Comparison of ENCODE assay signal across 14 cellular contexts in genomic region chr14:73566431-73566830, GRCh38. TPM values are rescaled to one million over a fixed set of nuclear protein-coding genes. Genes with fewer than 3 reads are reported as not detected.
DNase-seq lines count a peak whose midpoint lies in the region; ATAC-seq, FAIRE-seq and TF ChIP-seq lines count a peak whose summit lies in the region.
"Not testable (repeated sequence)": the region's sequence is repeated elsewhere in the genome, so short reads cannot be mapped to it uniquely, and the experiment has no call there.
"Had no signal": no experiment of that assay in that cellular context is flagged by ENCODE, and none has a peak within 500 bp of the region (broad histone marks: within the 10 kb centered on the region; RNA-seq: fewer than 3 reads in every experiment).

No MANE protein-coding gene starts in this region.

- TF ChIP-seq CTCF in coronary artery (IDR thresholded peaks at IDR 0.05); HepG2 (CRISPR knock-in tag; IDR thresholded peaks at IDR 0.05); sigmoid colon (IDR thresholded peaks at IDR 0.05): not testable (repeated sequence)

- H2AFZ ChIP-seq in HepG2 (ENCODE audit: low read length), result not testable (repeated sequence)

- not testable (repeated sequence) for DNase-seq in activated CD4-positive, alpha-beta T cell treated with anti-CD3 and anti-CD28 coated beads, Interleukin-2, amount 10 ng/mL, durations not matched to agents 7 days and 5 days; activated T-cell treated with anti-CD3 and anti-CD28 coated beads, Interleukin-2, amount 50 U/mL, for 4 hours; coronary artery (ENCODE audit: low spot score); HepG2 (ENCODE audit: low spot score); sigmoid colon

- TF ChIP-seq RAD21 in HepG2 (CRISPR knock-in tag; IDR thresholded peaks at IDR 0.05), result not testable (repeated sequence)

- H3K9me3 Mint-ChIP-seq in activated CD4-positive, alpha-beta T cell treated with anti-CD3 and anti-CD28 coated beads, Interleukin-2, amount 10 ng/mL, durations not matched to agents 7 days and 5 days, result peaks cover 11% of the 10 kb centered on the region
- H3K9me3 Mint-ChIP-seq in activated T-cell treated with anti-CD3 and anti-CD28 coated beads, Interleukin-2, amount 50 U/mL, for 4 hours, result peaks cover 12% of the 10 kb centered on the region

- POLR2A ChIA-PET in activated CD4-positive, alpha-beta T cell treated with anti-CD3 and anti-CD28 coated beads, Interleukin-2, amount 10 ng/mL, durations not matched to agents 7 days and 5 days (lab: Charles Lee), result not testable (repeated sequence)
- POLR2A ChIA-PET in HepG2 (lab: Yijun Ruan, JAX), result interaction anchor here (6.4 kb wide), 1 partner anchor 29 kb away, joined by 108 read pairs; the partner anchor contains the start of gene ACOT1

- in situ Hi-C loops in HepG2 (cut with HindIII; ENCODE audit: extremely low pct_ligation_motif_present, low pct_unique_long_range_greater_than_20kb), result not testable (repeated sequence)

- WGBS in HepG2 (ENCODE audit: low lambda C conversion rate), result no CpG with 5 or more reads among the region's 18 CpGs
- WGBS in sigmoid colon, 2 donors, result 92 to 96% methylated on average over 18 of the region's 18 CpGs

- intact Hi-C loops in HepG2 (cut with micrococcal nuclease; ENCODE audit: unreplicated experiment) (loop anchor here (10.0 kb wide), 1 partner anchor 52 kb away; no protein-coding TSS in a partner anchor), sigmoid colon (cut with DNase I) (loop anchor here (5.0 kb wide), 2 partner anchors 39 to 59 kb away; no protein-coding TSS in a partner anchor)

- H3K27ac ChIP-seq in coronary artery; HepG2 (ENCODE audit: extremely low read length, insufficient read depth, low read length): not testable (repeated sequence)
- H3K27ac ChIP-seq in sigmoid colon, result peak overlapping the region; percentile 86 to 97 (median 92)

- CTCF ChIA-PET in activated CD4-positive, alpha-beta T cell treated with anti-CD3 and anti-CD28 coated beads, Interleukin-2, amount 10 ng/mL, durations not matched to agents 7 days and 5 days (lab: Charles Lee), result interaction anchor here (0.7 to 1.5 kb wide), 4 partner anchors 44 to 338 kb away, joined by 3 to 4 read pairs (median 3); no protein-coding TSS in a partner anchor
- CTCF ChIA-PET in HepG2 (lab: Yijun Ruan, JAX; ENCODE audit: low intra/inter-chr PET ratio, low total read pairs), result not testable (repeated sequence)

- not testable (repeated sequence) for FAIRE-seq in HepG2 (lab: Jason Lieb, UNC)

- H3K27me3 Mint-ChIP-seq in activated CD4-positive, alpha-beta T cell treated with anti-CD3 and anti-CD28 coated beads, Interleukin-2, amount 10 ng/mL, durations not matched to agents 7 days and 5 days; activated T-cell treated with anti-CD3 and anti-CD28 coated beads, Interleukin-2, amount 50 U/mL, for 4 hours (ENCODE audit: low read depth): not testable (repeated sequence)

- not testable (repeated sequence) for H3K36me3 ChIP-seq in HepG2 (replicated peaks in 1 of 2; ENCODE audit: control insufficient read depth in 1 of 2, insufficient read depth in 2 of 2, low read length in 2 of 2); sigmoid colon

- H4K20me1 ChIP-seq in HepG2 (ENCODE audit: insufficient read depth, low read length), result not testable (repeated sequence)

- H3K36me3 Mint-ChIP-seq in activated CD4-positive, alpha-beta T cell treated with anti-CD3 and anti-CD28 coated beads, Interleukin-2, amount 10 ng/mL, durations not matched to agents 7 days and 5 days (ENCODE audit: low read depth), result peaks cover 36% of the 10 kb centered on the region
- peaks cover 24% of the 10 kb centered on the region for H3K36me3 Mint-ChIP-seq in activated T-cell treated with anti-CD3 and anti-CD28 coated beads, Interleukin-2, amount 50 U/mL, for 4 hours (ENCODE audit: insufficient read depth)

- not testable (repeated sequence) for H3K27me3 ChIP-seq in HepG2 (ENCODE audit: control insufficient read depth in 1 of 2, insufficient read depth in 2 of 2, low read length in 2 of 2); sigmoid colon

- H3K9ac ChIP-seq in HepG2 (ENCODE audit: insufficient read depth, low read depth, low read length), result not testable (repeated sequence)

- peak overlapping the region; percentile 87 for H3K4me3 ChIP-seq in coronary artery
- not testable (repeated sequence) for H3K4me3 ChIP-seq in HepG2 (replicated peaks in 1 of 3; ENCODE audit: insufficient read depth in 1 of 3, low read depth in 2 of 3, low read length in 3 of 3); sigmoid colon

- not testable (repeated sequence) for H3K4me2 ChIP-seq in HepG2 (ENCODE audit: low read depth, low read length)

- BruUV-seq in HepG2 (replicated peaks; lab: Mats Ljungman, UMichigan), result not testable (repeated sequence)

- not testable (repeated sequence) for H3K4me3 Mint-ChIP-seq in activated CD4-positive, alpha-beta T cell treated with anti-CD3 and anti-CD28 coated beads, Interleukin-2, amount 10 ng/mL, durations not matched to agents 7 days and 5 days
- peak overlapping the region; percentile 95 for H3K4me3 Mint-ChIP-seq in activated T-cell treated with anti-CD3 and anti-CD28 coated beads, Interleukin-2, amount 50 U/mL, for 4 hours

- not testable (repeated sequence) for TF ChIP-seq POLR2A in HepG2 (IDR thresholded peaks at IDR 0.05; ENCODE audit: insufficient read depth in 1 of 2, low read depth in 2 of 2, low read length in 2 of 2); sigmoid colon (IDR thresholded peaks at IDR 0.05)

- H3K4me1 Mint-ChIP-seq in activated CD4-positive, alpha-beta T cell treated with anti-CD3 and anti-CD28 coated beads, Interleukin-2, amount 10 ng/mL, durations not matched to agents 7 days and 5 days, result peaks cover 43% of the 10 kb centered on the region
- peaks cover 53% of the 10 kb centered on the region for H3K4me1 Mint-ChIP-seq in activated T-cell treated with anti-CD3 and anti-CD28 coated beads, Interleukin-2, amount 50 U/mL, for 4 hours (ENCODE audit: low read depth)

- H3K4me1 ChIP-seq in HepG2 (ENCODE audit: insufficient read depth, low read length) (peaks cover 28% of the 10 kb centered on the region), sigmoid colon (peaks cover 0 to 36% (median 6%) of the 10 kb centered on the region in 4 donors)

- not testable (repeated sequence) for H3K9me3 ChIP-seq in HepG2 (ENCODE audit: low read length); sigmoid colon

- TF ChIP-seq EP300 in HepG2 (IDR thresholded peaks at IDR 0.05; ENCODE audit: low read depth in 2 of 2, low read length in 2 of 2); HepG2 (CRISPR knock-in tag; IDR thresholded peaks at IDR 0.05; ENCODE audit: borderline replicate concordance); sigmoid colon (IDR thresholded peaks at IDR 0.05): not testable (repeated sequence)

- H3K79me2 ChIP-seq in HepG2 (ENCODE audit: insufficient read depth, low read length), result peaks cover 25% of the 10 kb centered on the region

- peak overlapping the region; percentile 36 for H3K27ac Mint-ChIP-seq in activated CD4-positive, alpha-beta T cell treated with anti-CD3 and anti-CD28 coated beads, Interleukin-2, amount 10 ng/mL, durations not matched to agents 7 days and 5 days

- ATAC-seq in activated T-cell treated with anti-CD3 and anti-CD28 coated beads, Interleukin-2, amount 50 U/mL, for 4 hours; HepG2: not testable (repeated sequence)

RNA-seq across cellular contexts. Expression of gene ACOT2, which starts 2.6 kb away (rescaled TPM):
- 10 to 100 TPM; 11.0 to 13.2 TPM for total RNA-seq in activated CD4-positive, alpha-beta T cell treated with anti-CD3 and anti-CD28 coated beads, Interleukin-2, amount 10 ng/mL, durations not matched to agents 7 days and 5 days
- total RNA-seq in activated T-cell treated with anti-CD3 and anti-CD28 coated beads, Interleukin-2, amount 50 U/mL, for 4 hours, result 10 to 100 TPM in 2 of 3 donors, 1 to 10 TPM in 1; 7.2 to 11.4 (median 10.7) TPM
- total RNA-seq in HepG2 (2016; rRNA removed; fragmentation: Illumina TruSeq; extraction: Trizol) (110 and 124 TPM in 2 replicates), sigmoid colon (100 to 1,000 TPM in 2 of 4 donors, 10 to 100 TPM in 2; 44.7 to 125 (median 99.0) TPM)
- total RNA-seq in HepG2 (2016; cell fraction: cytosol; rRNA removed; fragmentation: Illumina TruSeq; extraction: Trizol; ENCODE audit: low read depth), result 14.7 and 17.6 TPM in 2 replicates
- 109 and 116 TPM in 2 replicates for total RNA-seq in HepG2 (2016; cell fraction: insoluble cytoplasmic fraction; rRNA removed; fragmentation: Illumina TruSeq; extraction: Trizol)
- total RNA-seq in HepG2 (2016; cell fraction: membrane; rRNA removed; fragmentation: Illumina TruSeq; extraction: Trizol), result 22.3 and 24.6 TPM in 2 replicates
- 40.8 and 48.3 TPM in 2 replicates for total RNA-seq in HepG2 (2016; cell fraction: nucleus; rRNA removed; fragmentation: Illumina TruSeq; extraction: Trizol)
- polyA plus RNA-seq in HepG2 (2011; rRNA removed) (60.0 and 71.6 TPM in 2 replicates), sigmoid colon (10 to 100 TPM; 19.2 to 36.8 (median 22.9) TPM)
- 93.9 and 113 TPM in 2 replicates for polyA plus RNA-seq in HepG2 (2011; cell fraction: cytosol; rRNA removed)
- 64.7 and 68.1 TPM in 2 replicates for polyA plus RNA-seq in HepG2 (2011; cell fraction: nucleus; rRNA removed)
- 59.4 and 64.3 TPM in 2 replicates for polyA plus RNA-seq in HepG2 (2012)
- polyA plus RNA-seq in HepG2 (2016; cell fraction: cytosol; fragmentation: Illumina TruSeq; extraction: Trizol; ENCODE audit: low read depth), result 14.7 and 14.8 TPM in 2 replicates
- 89.8 and 98.1 TPM in 2 replicates for polyA plus RNA-seq in HepG2 (2016; cell fraction: insoluble cytoplasmic fraction; fragmentation: Illumina TruSeq; extraction: Trizol; ENCODE audit: low read depth)
- polyA plus RNA-seq in HepG2 (2016; cell fraction: membrane; fragmentation: Illumina TruSeq; extraction: Trizol; ENCODE audit: low read depth), result 16.3 and 17.4 TPM in 2 replicates
- 58.3 and 63.3 TPM in 2 replicates for polyA plus RNA-seq in HepG2 (2016; cell fraction: nucleus; fragmentation: Illumina TruSeq; extraction: Trizol; ENCODE audit: insufficient read depth, low read depth)
- 20.5 and 68.0 TPM in 2 replicates for polyA minus RNA-seq in HepG2 (2011; rRNA and poly(A)+ RNA removed; ENCODE audit: low replicate concordance)
- polyA minus RNA-seq in HepG2 (2011; cell fraction: cytosol; rRNA and poly(A)+ RNA removed), result 34.6 and 41.1 TPM in 2 replicates
- polyA minus RNA-seq in HepG2 (2011; cell fraction: nucleus; rRNA and poly(A)+ RNA removed), result 26.5 and 28.0 TPM in 2 replicates

RNA-seq across cellular contexts. Expression of gene HEATR4, which starts 7.7 kb away (rescaled TPM):
- not detected for total RNA-seq in activated CD4-positive, alpha-beta T cell treated with anti-CD3 and anti-CD28 coated beads, Interleukin-2, amount 10 ng/mL, durations not matched to agents 7 days and 5 days
- total RNA-seq in activated T-cell treated with anti-CD3 and anti-CD28 coated beads, Interleukin-2, amount 50 U/mL, for 4 hours, result not detected
- 0.22 TPM in 1 of 2 replicates, not detected in the other for total RNA-seq in HepG2 (2016; rRNA removed; fragmentation: Illumina TruSeq; extraction: Trizol)
- 0.09 TPM in 1 of 2 replicates, not detected in the other for total RNA-seq in HepG2 (2016; cell fraction: cytosol; rRNA removed; fragmentation: Illumina TruSeq; extraction: Trizol; ENCODE audit: low read depth)
- 0.04 and 0.17 TPM in 2 replicates for total RNA-seq in HepG2 (2016; cell fraction: insoluble cytoplasmic fraction; rRNA removed; fragmentation: Illumina TruSeq; extraction: Trizol)
- total RNA-seq in HepG2 (2016; cell fraction: membrane; rRNA removed; fragmentation: Illumina TruSeq; extraction: Trizol), result 0.06 TPM in 1 of 2 replicates, not detected in the other
- total RNA-seq in HepG2 (2016; cell fraction: nucleus; rRNA removed; fragmentation: Illumina TruSeq; extraction: Trizol), result 0.40 TPM in 1 of 2 replicates, not detected in the other
- 0.08 TPM in 1 of 2 replicates, not detected in the other for polyA plus RNA-seq in HepG2 (2011; rRNA removed)
- polyA plus RNA-seq in HepG2 (2011; cell fraction: cytosol; rRNA removed), result 0.01 TPM in 2 replicates
- polyA plus RNA-seq in HepG2 (2011; cell fraction: nucleus; rRNA removed), result 0.14 and 0.17 TPM in 2 replicates
- polyA plus RNA-seq in HepG2 (2012), result 1.6 and 1.9 TPM in 2 replicates
- not detected in 2 replicates for polyA plus RNA-seq in HepG2 (2016; cell fraction: cytosol; fragmentation: Illumina TruSeq; extraction: Trizol; ENCODE audit: low read depth)
- polyA plus RNA-seq in HepG2 (2016; cell fraction: insoluble cytoplasmic fraction; fragmentation: Illumina TruSeq; extraction: Trizol; ENCODE audit: low read depth), result not detected in 2 replicates
- not detected in 2 replicates for polyA plus RNA-seq in HepG2 (2016; cell fraction: membrane; fragmentation: Illumina TruSeq; extraction: Trizol; ENCODE audit: low read depth)
- 0.25 TPM in 1 of 2 replicates, not detected in the other for polyA plus RNA-seq in HepG2 (2016; cell fraction: nucleus; fragmentation: Illumina TruSeq; extraction: Trizol; ENCODE audit: insufficient read depth, low read depth)
- 0.20 and 0.58 TPM in 2 replicates for polyA minus RNA-seq in HepG2 (2011; rRNA and poly(A)+ RNA removed; ENCODE audit: low replicate concordance)
- polyA minus RNA-seq in HepG2 (2011; cell fraction: cytosol; rRNA and poly(A)+ RNA removed), result not detected in 2 replicates
- 1.1 and 1.2 TPM in 2 replicates for polyA minus RNA-seq in HepG2 (2011; cell fraction: nucleus; rRNA and poly(A)+ RNA removed)
- total RNA-seq in sigmoid colon, result 1 to 10 TPM in 1 of 4 donors, under 1 TPM in 2, not detected in 1; 0.28 to 1.2 (median 0.49) TPM
- under 1 TPM in 1 of 3 donors, not detected in 2; 0.03 TPM for polyA plus RNA-seq in sigmoid colon
- total RNA-seq: A172, A673, Calu3, G401, H4 had no signal
- polyA plus RNA-seq: BJ had no signal

RNA-seq across cellular contexts. Expression of gene ACOT4, which starts 25.2 kb away (rescaled TPM):
- total RNA-seq in activated CD4-positive, alpha-beta T cell treated with anti-CD3 and anti-CD28 coated beads, Interleukin-2, amount 10 ng/mL, durations not matched to agents 7 days and 5 days, result 1 to 10 TPM; 1.4 to 1.6 TPM
- total RNA-seq in activated T-cell treated with anti-CD3 and anti-CD28 coated beads, Interleukin-2, amount 50 U/mL, for 4 hours, result 1 to 10 TPM; 2.3 to 3.6 (median 3.0) TPM
- total RNA-seq in HepG2 (2016; rRNA removed; fragmentation: Illumina TruSeq; extraction: Trizol) (0.04 TPM in 1 of 2 replicates, not detected in the other), sigmoid colon (1 to 10 TPM in 1 of 4 donors, under 1 TPM in 3; 0.33 to 2.2 (median 0.45) TPM)
- total RNA-seq in HepG2 (2016; cell fraction: cytosol; rRNA removed; fragmentation: Illumina TruSeq; extraction: Trizol; ENCODE audit: low read depth), result not detected in 2 replicates
- 0.04 TPM in 1 of 2 replicates, not detected in the other for total RNA-seq in HepG2 (2016; cell fraction: insoluble cytoplasmic fraction; rRNA removed; fragmentation: Illumina TruSeq; extraction: Trizol)
- total RNA-seq in HepG2 (2016; cell fraction: membrane; rRNA removed; fragmentation: Illumina TruSeq; extraction: Trizol), result not detected in 2 replicates
- total RNA-seq in HepG2 (2016; cell fraction: nucleus; rRNA removed; fragmentation: Illumina TruSeq; extraction: Trizol), result not detected in 2 replicates
- polyA plus RNA-seq in HepG2 (2011; rRNA removed) (0.05 TPM in 1 of 2 replicates, not detected in the other), sigmoid colon (1 to 10 TPM; 2.2 to 3.7 (median 3.6) TPM)
- 0.03 and 0.05 TPM in 2 replicates for polyA plus RNA-seq in HepG2 (2011; cell fraction: cytosol; rRNA removed)
- polyA plus RNA-seq in HepG2 (2011; cell fraction: nucleus; rRNA removed), result 0.16 TPM in 1 of 2 replicates, not detected in the other
- 0.07 and 0.08 TPM in 2 replicates for polyA plus RNA-seq in HepG2 (2012)
- polyA plus RNA-seq in HepG2 (2016; cell fraction: cytosol; fragmentation: Illumina TruSeq; extraction: Trizol; ENCODE audit: low read depth), result not detected in 2 replicates
- polyA plus RNA-seq in HepG2 (2016; cell fraction: insoluble cytoplasmic fraction; fragmentation: Illumina TruSeq; extraction: Trizol; ENCODE audit: low read depth), result not detected in 2 replicates
- 0.07 TPM in 1 of 2 replicates, not detected in the other for polyA plus RNA-seq in HepG2 (2016; cell fraction: membrane; fragmentation: Illumina TruSeq; extraction: Trizol; ENCODE audit: low read depth)
- not detected in 2 replicates for polyA plus RNA-seq in HepG2 (2016; cell fraction: nucleus; fragmentation: Illumina TruSeq; extraction: Trizol; ENCODE audit: insufficient read depth, low read depth)
- 0.26 TPM in 1 of 2 replicates, not detected in the other for polyA minus RNA-seq in HepG2 (2011; rRNA and poly(A)+ RNA removed; ENCODE audit: low replicate concordance)
- polyA minus RNA-seq in HepG2 (2011; cell fraction: cytosol; rRNA and poly(A)+ RNA removed), result not detected in 2 replicates
- not detected in 2 replicates for polyA minus RNA-seq in HepG2 (2011; cell fraction: nucleus; rRNA and poly(A)+ RNA removed)
- total RNA-seq: A172, G401 had no signal

RNA-seq across cellular contexts. Expression of gene ACOT1, which starts 29.5 kb away (rescaled TPM):
- 1 to 10 TPM; 2.4 to 4.3 TPM for total RNA-seq in activated CD4-positive, alpha-beta T cell treated with anti-CD3 and anti-CD28 coated beads, Interleukin-2, amount 10 ng/mL, durations not matched to agents 7 days and 5 days
- 1 to 10 TPM in 1 of 3 donors, under 1 TPM in 1, not detected in 1; 0.61 to 1.4 TPM for total RNA-seq in activated T-cell treated with anti-CD3 and anti-CD28 coated beads, Interleukin-2, amount 50 U/mL, for 4 hours
- total RNA-seq in HepG2 (2016; rRNA removed; fragmentation: Illumina TruSeq; extraction: Trizol) (38.2 and 40.4 TPM in 2 replicates), sigmoid colon (10 to 100 TPM in 3 of 4 donors, 1 to 10 TPM in 1; 6.9 to 25.3 (median 19.0) TPM)
- 4.1 and 5.2 TPM in 2 replicates for total RNA-seq in HepG2 (2016; cell fraction: cytosol; rRNA removed; fragmentation: Illumina TruSeq; extraction: Trizol; ENCODE audit: low read depth)
- 36.2 and 38.3 TPM in 2 replicates for total RNA-seq in HepG2 (2016; cell fraction: insoluble cytoplasmic fraction; rRNA removed; fragmentation: Illumina TruSeq; extraction: Trizol)
- total RNA-seq in HepG2 (2016; cell fraction: membrane; rRNA removed; fragmentation: Illumina TruSeq; extraction: Trizol), result 7.6 and 9.3 TPM in 2 replicates
- 21.0 and 22.0 TPM in 2 replicates for total RNA-seq in HepG2 (2016; cell fraction: nucleus; rRNA removed; fragmentation: Illumina TruSeq; extraction: Trizol)
- polyA plus RNA-seq in HepG2 (2011; rRNA removed) (24.3 and 31.6 TPM in 2 replicates), sigmoid colon (1 to 10 TPM; 2.9 to 6.5 (median 6.0) TPM)
- 33.0 and 37.5 TPM in 2 replicates for polyA plus RNA-seq in HepG2 (2011; cell fraction: cytosol; rRNA removed)
- 18.0 and 23.9 TPM in 2 replicates for polyA plus RNA-seq in HepG2 (2011; cell fraction: nucleus; rRNA removed)
- polyA plus RNA-seq in HepG2 (2012), result 14.1 and 23.5 TPM in 2 replicates
- polyA plus RNA-seq in HepG2 (2016; cell fraction: cytosol; fragmentation: Illumina TruSeq; extraction: Trizol; ENCODE audit: low read depth), result 3.5 and 4.3 TPM in 2 replicates
- 37.7 and 41.3 TPM in 2 replicates for polyA plus RNA-seq in HepG2 (2016; cell fraction: insoluble cytoplasmic fraction; fragmentation: Illumina TruSeq; extraction: Trizol; ENCODE audit: low read depth)
- polyA plus RNA-seq in HepG2 (2016; cell fraction: membrane; fragmentation: Illumina TruSeq; extraction: Trizol; ENCODE audit: low read depth), result 5.2 and 5.5 TPM in 2 replicates
- 23.5 and 24.3 TPM in 2 replicates for polyA plus RNA-seq in HepG2 (2016; cell fraction: nucleus; fragmentation: Illumina TruSeq; extraction: Trizol; ENCODE audit: insufficient read depth, low read depth)
- polyA minus RNA-seq in HepG2 (2011; rRNA and poly(A)+ RNA removed; ENCODE audit: low replicate concordance), result 4.5 and 25.4 TPM in 2 replicates
- polyA minus RNA-seq in HepG2 (2011; cell fraction: cytosol; rRNA and poly(A)+ RNA removed), result 12.0 and 13.8 TPM in 2 replicates
- 9.9 and 15.3 TPM in 2 replicates for polyA minus RNA-seq in HepG2 (2011; cell fraction: nucleus; rRNA and poly(A)+ RNA removed)
- total RNA-seq: G401, H4 had no signal

RNA-seq across cellular contexts. Expression of gene ACOT6, which starts 45.9 kb away (rescaled TPM):
- total RNA-seq in activated CD4-positive, alpha-beta T cell treated with anti-CD3 and anti-CD28 coated beads, Interleukin-2, amount 10 ng/mL, durations not matched to agents 7 days and 5 days, result not detected
- total RNA-seq in activated T-cell treated with anti-CD3 and anti-CD28 coated beads, Interleukin-2, amount 50 U/mL, for 4 hours, result not detected
- total RNA-seq in HepG2 (2016; rRNA removed; fragmentation: Illumina TruSeq; extraction: Trizol), result 0.27 TPM in 1 of 2 replicates, not detected in the other
- 0.20 TPM in 1 of 2 replicates, not detected in the other for total RNA-seq in HepG2 (2016; cell fraction: cytosol; rRNA removed; fragmentation: Illumina TruSeq; extraction: Trizol; ENCODE audit: low read depth)
- 0.19 TPM in 2 replicates for total RNA-seq in HepG2 (2016; cell fraction: insoluble cytoplasmic fraction; rRNA removed; fragmentation: Illumina TruSeq; extraction: Trizol)
- total RNA-seq in HepG2 (2016; cell fraction: membrane; rRNA removed; fragmentation: Illumina TruSeq; extraction: Trizol), result 0.21 and 0.31 TPM in 2 replicates
- not detected in 2 replicates for total RNA-seq in HepG2 (2016; cell fraction: nucleus; rRNA removed; fragmentation: Illumina TruSeq; extraction: Trizol)
- 0.15 and 0.24 TPM in 2 replicates for polyA plus RNA-seq in HepG2 (2011; rRNA removed)
- 0.05 and 0.21 TPM in 2 replicates for polyA plus RNA-seq in HepG2 (2011; cell fraction: cytosol; rRNA removed)
- polyA plus RNA-seq in HepG2 (2011; cell fraction: nucleus; rRNA removed), result not detected in 2 replicates
- not detected in 2 replicates for polyA plus RNA-seq in HepG2 (2012)
- polyA plus RNA-seq in HepG2 (2016; cell fraction: cytosol; fragmentation: Illumina TruSeq; extraction: Trizol; ENCODE audit: low read depth), result 0.10 TPM in 1 of 2 replicates, not detected in the other
- not detected in 2 replicates for polyA plus RNA-seq in HepG2 (2016; cell fraction: insoluble cytoplasmic fraction; fragmentation: Illumina TruSeq; extraction: Trizol; ENCODE audit: low read depth)
- polyA plus RNA-seq in HepG2 (2016; cell fraction: membrane; fragmentation: Illumina TruSeq; extraction: Trizol; ENCODE audit: low read depth), result 0.32 and 0.34 TPM in 2 replicates
- polyA plus RNA-seq in HepG2 (2016; cell fraction: nucleus; fragmentation: Illumina TruSeq; extraction: Trizol; ENCODE audit: insufficient read depth, low read depth), result not detected in 2 replicates
- 0.12 and 0.28 TPM in 2 replicates for polyA minus RNA-seq in HepG2 (2011; rRNA and poly(A)+ RNA removed; ENCODE audit: low replicate concordance)
- 0.70 TPM in 1 of 2 replicates, not detected in the other for polyA minus RNA-seq in HepG2 (2011; cell fraction: cytosol; rRNA and poly(A)+ RNA removed)
- polyA minus RNA-seq in HepG2 (2011; cell fraction: nucleus; rRNA and poly(A)+ RNA removed), result 0.50 TPM in 1 of 2 replicates, not detected in the other
- not detected for total RNA-seq in sigmoid colon
- polyA plus RNA-seq in sigmoid colon, result not detected
- total RNA-seq: A172; A673; Calu3; CD4-positive, alpha-beta memory T cell; Daoy; G401; H4; H9 had no signal
- polyA plus RNA-seq: BJ; CD4-positive, alpha-beta memory T cell had no signal
